8 cellular contexts compared by ENCODE assay signal in the genomic region with DNA sequence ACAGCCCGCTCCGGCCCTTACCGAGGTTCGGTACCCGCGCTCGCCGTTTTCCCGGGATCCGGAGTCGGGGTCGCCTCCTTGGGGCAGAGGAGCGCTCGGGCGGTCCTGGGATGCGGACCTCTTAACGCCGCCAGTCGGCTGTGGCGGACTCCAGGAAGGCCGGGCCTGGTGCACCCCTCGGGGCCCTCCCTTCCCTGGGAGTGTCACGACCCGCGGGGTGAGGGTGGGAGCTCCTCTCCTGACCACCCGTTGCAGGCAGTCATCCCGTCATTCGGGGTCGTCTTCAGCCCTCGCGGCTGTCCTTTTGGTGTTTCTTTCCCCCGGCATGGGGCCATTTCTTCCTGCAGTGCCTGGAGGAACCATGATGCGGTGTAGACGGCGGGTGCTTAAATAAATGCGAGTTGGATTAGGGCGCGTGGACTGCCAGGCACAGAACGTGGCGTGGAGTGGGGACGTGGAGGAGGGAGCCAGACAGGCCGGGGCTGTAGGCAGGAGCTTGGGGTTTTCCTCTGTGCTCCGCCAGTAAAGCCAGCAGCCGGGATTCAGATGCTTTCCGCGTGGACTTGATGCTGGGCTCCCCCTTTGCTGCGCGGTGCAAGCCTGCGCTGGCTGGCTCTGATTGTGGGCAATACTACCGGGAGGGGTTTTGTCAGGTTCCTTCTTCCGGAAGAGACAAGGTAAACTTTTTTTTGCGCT. TPM values are rescaled to one million over a fixed set of nuclear protein-coding genes. Genes with fewer than 3 reads are reported as not detected.
DNase-seq lines count a peak whose midpoint lies in the region; ATAC-seq and TF ChIP-seq lines count a peak whose summit lies in the region.

No MANE protein-coding gene starts in this region.

- peaks cover 0 to 42% (median 16%) of the 10 kb centered on the region in 11 experiments; a peak in 13 of 22 replicates for H4K20me1 ChIP-seq in BLaER1 treated with 17β-estradiol and CSF1 and Interleukin-3, amounts not matched to agents 10 nM and 100 nM

- H3K36me3 Mint-ChIP-seq in activated naive CD8-positive, alpha-beta T cell treated with anti-CD3 and anti-CD28 coated beads, Interleukin-2, amount 10 ng/mL, durations not matched to agents 7 days and 5 days: peaks cover 11% of the 10 kb centered on the region
- H3K36me3 Mint-ChIP-seq in progenitor cell of endocrine pancreas (ENCODE audit: insufficient read depth): no peaks in the 10 kb centered on the region

- POLR2A ChIA-PET in activated naive CD8-positive, alpha-beta T cell treated with anti-CD3 and anti-CD28 coated beads, Interleukin-2, amount 10 ng/mL, durations not matched to agents 7 days and 5 days (lab: Charles Lee): interaction anchor here (0.7 to 4.3 kb wide), 15 partner anchors 8 to 691 kb away, joined by 3 to 67 read pairs (median 6); a partner anchor contains a TSS

- H3K27me3 Mint-ChIP-seq in activated naive CD8-positive, alpha-beta T cell treated with anti-CD3 and anti-CD28 coated beads, Interleukin-2, amount 10 ng/mL, durations not matched to agents 7 days and 5 days: no peaks in the 10 kb centered on the region
- H3K27me3 Mint-ChIP-seq in progenitor cell of endocrine pancreas: no peaks in the 10 kb centered on the region

- H3K9me3 Mint-ChIP-seq in activated naive CD8-positive, alpha-beta T cell treated with anti-CD3 and anti-CD28 coated beads, Interleukin-2, amount 10 ng/mL, durations not matched to agents 7 days and 5 days: peaks cover 6% of the 10 kb centered on the region
- peaks cover 5% of the 10 kb centered on the region for H3K9me3 Mint-ChIP-seq in progenitor cell of endocrine pancreas (ENCODE audit: low read depth)

- peak overlapping the region; percentile 87 to 95 (median 93) for H3K27ac ChIP-seq in BLaER1 treated with 17β-estradiol and CSF1 and Interleukin-3, amounts not matched to agents 10 nM and 100 nM
- H3K27ac ChIP-seq in vagina: peak overlapping the region; percentile 99

- H3K4me3 ChIP-seq in BLaER1 treated with 17β-estradiol and CSF1 and Interleukin-3, amounts not matched to agents 10 nM and 100 nM: peak overlapping the region; percentile 86 to 99 (median 92)
- H3K4me3 ChIP-seq in vagina: peak overlapping the region; percentile 61 to 100

- intact Hi-C loops in left cardiac atrium (cut with DNase I) (no loop called here), vagina (cut with DNase I) (loop anchor here (5.0 kb wide), 2 partner anchors 76 to 346 kb away; a partner anchor contains a TSS)

- H3K27ac Mint-ChIP-seq in activated naive CD8-positive, alpha-beta T cell treated with anti-CD3 and anti-CD28 coated beads, Interleukin-2, amount 10 ng/mL, durations not matched to agents 7 days and 5 days: peak overlapping the region; percentile 87
- H3K27ac Mint-ChIP-seq in progenitor cell of endocrine pancreas: peak overlapping the region; percentile 91

- peak; percentile 28 for DNase-seq in SK-MEL-5 (ENCODE audit: low read depth, low spot score)
- peak; percentile 72 for DNase-seq in activated naive CD8-positive, alpha-beta T cell treated with anti-CD3 and anti-CD28 coated beads, Interleukin-2, amount 10 ng/mL, durations not matched to agents 7 days and 5 days
- peak; percentile 54 for DNase-seq in left cardiac atrium
- DNase-seq in progenitor cell of endocrine pancreas (ENCODE audit: low spot score, unreplicated experiment): peak; percentile 30
- DNase-seq in vagina (ENCODE audit: extremely low spot score in 2 of 2): peak in 1 of 2 donors; percentile 92

- peak overlapping the region; percentile 80 to 93 (median 85) for H3K4me2 ChIP-seq in BLaER1 treated with 17β-estradiol and CSF1 and Interleukin-3, amounts not matched to agents 10 nM and 100 nM

- H3K9ac ChIP-seq in BLaER1 treated with 17β-estradiol and CSF1 and Interleukin-3, amounts not matched to agents 10 nM and 100 nM: peak overlapping the region; percentile 84 to 93 (median 89)

- peaks cover 22 to 46% (median 31%) of the 10 kb centered on the region in 10 experiments for H3K4me1 ChIP-seq in BLaER1 treated with 17β-estradiol and CSF1 and Interleukin-3, amounts not matched to agents 10 nM and 100 nM
- peaks cover 15% of the 10 kb centered on the region for H3K4me1 ChIP-seq in vagina

- TF ChIP-seq POLR2A in GM18951 (IDR thresholded peaks at IDR 0.05; ENCODE audit: extremely low read depth, insufficient read depth, insufficient read length) (peak; percentile 50), vagina (IDR thresholded peaks at IDR 0.05) (no peak)

- in situ Hi-C loops in GM18951 (cut with MboI; ENCODE audit: low sequenced_read_pairs, unreplicated experiment) (no loop called here), SK-MEL-5 (cut with HindIII; ENCODE audit: low pct_unique_long_range_greater_than_20kb, low sequenced_read_pairs) (no loop called here)

- peaks cover 0 to 4% (median 0%) of the 10 kb centered on the region in 11 experiments; a peak in 3 of 22 replicates for H3K36me3 ChIP-seq in BLaER1 treated with 17β-estradiol and CSF1 and Interleukin-3, amounts not matched to agents 10 nM and 100 nM
- H3K36me3 ChIP-seq in vagina: no peaks in the 10 kb centered on the region

- peak; percentile 23 for ATAC-seq in HG03196 (IDR thresholded peaks at IDR 0.05; ENCODE audit: unreplicated experiment)
- ATAC-seq in activated naive CD8-positive, alpha-beta T cell treated with anti-CD3 and anti-CD28 coated beads, Interleukin-2, amount 10 ng/mL, durations not matched to agents 7 days and 5 days (ENCODE audit: low read depth): peak; percentile 13
- peak; percentile 25 to 49 for ATAC-seq in left cardiac atrium

- H3K4me1 Mint-ChIP-seq in activated naive CD8-positive, alpha-beta T cell treated with anti-CD3 and anti-CD28 coated beads, Interleukin-2, amount 10 ng/mL, durations not matched to agents 7 days and 5 days: peaks cover 28% of the 10 kb centered on the region
- peaks cover 9% of the 10 kb centered on the region for H3K4me1 Mint-ChIP-seq in progenitor cell of endocrine pancreas (ENCODE audit: low read depth)

- no peaks in the 10 kb centered on the region for H3K27me3 ChIP-seq in BLaER1 treated with 17β-estradiol and CSF1 and Interleukin-3, amounts not matched to agents 10 nM and 100 nM
- no peaks in the 10 kb centered on the region for H3K27me3 ChIP-seq in vagina

- H3K9me3 ChIP-seq in BLaER1 treated with 17β-estradiol and CSF1 and Interleukin-3, amounts not matched to agents 10 nM and 100 nM (replicated peaks in 1 of 11): peaks cover 0 to 6% (median 4%) of the 10 kb centered on the region in 11 experiments; a peak in 10 of 22 replicates
- no peaks in the 10 kb centered on the region for H3K9me3 ChIP-seq in vagina

- H3K4me3 Mint-ChIP-seq in activated naive CD8-positive, alpha-beta T cell treated with anti-CD3 and anti-CD28 coated beads, Interleukin-2, amount 10 ng/mL, durations not matched to agents 7 days and 5 days: peak overlapping the region; percentile 93
- peak overlapping the region; percentile 97 for H3K4me3 Mint-ChIP-seq in progenitor cell of endocrine pancreas (ENCODE audit: low read depth)

- no peak for TF ChIP-seq CTCF in progenitor cell of endocrine pancreas (IDR thresholded peaks at IDR 0.05; ENCODE audit: unreplicated experiment)
- TF ChIP-seq CTCF in vagina (IDR thresholded peaks at IDR 0.05): peak in 1 of 3 experiments; percentile 15

RNA-seq across cellular contexts. Expression of a gene that starts 0.8 kb away (rescaled TPM):
- total RNA-seq in SK-MEL-5 (2014; rRNA removed; shearing (Covaris generic)): 12.3 and 13.3 TPM in 2 replicates
- polyA plus RNA-seq in SK-MEL-5 (2015; cell fraction: cytosol; rRNA removed): 10.2 and 15.4 TPM in 2 replicates
- 36.0 and 49.5 TPM in 2 replicates for polyA plus RNA-seq in SK-MEL-5 (2015; cell fraction: nucleus; rRNA removed)
- total RNA-seq in activated naive CD8-positive, alpha-beta T cell treated with anti-CD3 and anti-CD28 coated beads, Interleukin-2, amount 10 ng/mL, durations not matched to agents 7 days and 5 days: 10 to 100 TPM; 75.2 to 77.1 TPM
- total RNA-seq in left cardiac atrium (10 to 100 TPM; 13.2 to 18.1 TPM), progenitor cell of endocrine pancreas (26.6 and 29.5 TPM in 2 replicates), vagina (35.6 TPM)
